15 cellular contexts compared by ENCODE assay signal in the genomic region with DNA sequence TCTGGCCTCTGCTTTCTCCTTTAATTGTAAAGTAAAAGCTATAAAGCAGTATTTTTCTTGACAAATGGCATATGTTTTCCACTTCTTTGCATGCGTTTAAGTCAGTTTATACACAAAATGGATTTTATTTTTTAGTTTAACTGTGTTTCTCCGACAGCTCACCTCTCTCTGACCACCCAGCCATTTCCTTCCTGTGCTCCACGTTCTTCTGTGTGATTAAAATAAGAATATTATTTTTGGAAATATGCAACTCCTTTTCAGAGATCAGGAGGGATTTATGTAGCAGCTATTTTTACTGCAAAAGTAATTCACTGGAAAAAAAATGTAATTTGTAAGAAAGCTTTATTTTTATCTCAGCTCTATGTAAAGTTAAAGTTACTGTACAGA. TPM values are rescaled to one million over a fixed set of nuclear protein-coding genes. Genes with fewer than 3 reads are reported as not detected.
DNase-seq lines count a peak whose midpoint lies in the region; ATAC-seq and TF ChIP-seq lines count a peak whose summit lies in the region.
"Had no signal": no experiment of that assay in that cellular context is flagged by ENCODE, and none has a peak within 500 bp of the region (broad histone marks: within the 10 kb centered on the region; RNA-seq: fewer than 3 reads in every experiment).

No MANE protein-coding gene starts in this region.

- H3K4me1 ChIP-seq in Peyer's patch (peaks cover 0 to 55% (median 10%) of the 10 kb centered on the region in 4 donors), tibial artery (peaks cover 0 to 66% (median 42%) of the 10 kb centered on the region in 4 donors)
- H3K4me1 ChIP-seq in CD4-positive, alpha-beta memory T cell (ENCODE audit: insufficient read depth, low read length) = no peaks in the 10 kb centered on the region

- H3K27ac Mint-ChIP-seq in CD4-positive, alpha-beta memory T cell = no peak overlapping the region

- CTCF ChIA-PET in CD4-positive, alpha-beta memory T cell (lab: Charles Lee; ENCODE audit: partially characterized antibody) = interaction anchor here (0.9 kb wide), 1 partner anchor 9 kb away, joined by 3 read pairs; no protein-coding TSS in a partner anchor

- no peaks in the 10 kb centered on the region for H3K27me3 Mint-ChIP-seq in CD4-positive, alpha-beta memory T cell
- H3K27me3 Mint-ChIP-seq: naive thymus-derived CD4-positive, alpha-beta T cell had no signal

- ATAC-seq in GM19397 (IDR thresholded peaks at IDR 0.05; ENCODE audit: unreplicated experiment) = no peak
- ATAC-seq: naive thymus-derived CD4-positive, alpha-beta T cell had no signal

- H3K36me3 ChIP-seq in Peyer's patch (peaks cover 0 to 55% (median 8%) of the 10 kb centered on the region in 3 donors), tibial artery (peaks cover 43 to 54% (median 54%) of the 10 kb centered on the region in 3 donors)
- peaks cover 43% of the 10 kb centered on the region for H3K36me3 ChIP-seq in CD4-positive, alpha-beta memory T cell (ENCODE audit: insufficient read depth, low read length)

- H3K27me3 ChIP-seq in Peyer's patch = no peaks in the 10 kb centered on the region
- H3K27me3 ChIP-seq in dorsolateral prefrontal cortex = no peaks in the 10 kb centered on the region
- H3K27me3 ChIP-seq in tibial artery = no peaks in the 10 kb centered on the region
- H3K27me3 ChIP-seq in CD4-positive, alpha-beta memory T cell (ENCODE audit: insufficient read depth, low read length) = no peaks in the 10 kb centered on the region

- TF ChIP-seq CTCF in Peyer's patch (IDR thresholded peaks at IDR 0.05) (no peak), dorsolateral prefrontal cortex (IDR thresholded peaks at IDR 0.05 in 54 of 56, conservative IDR thresholded peaks at IDR 0.05 in 2 of 56; ENCODE audit: low read depth in 1 of 56, partially characterized antibody in 56 of 56) (no peak), tibial artery (IDR thresholded peaks at IDR 0.05) (no peak)

- peaks cover 0 to 13% (median 9%) of the 10 kb centered on the region in 8 donors for H3K9me3 Mint-ChIP-seq in CD4-positive, alpha-beta memory T cell

- DNase-seq in Peyer's patch = no peak
- DNase-seq in dorsolateral prefrontal cortex = no peak
- DNase-seq in lung microvascular endothelial cell (ENCODE audit: low read depth in 2 of 2) = peak; percentile 14 to 51
- no peak for DNase-seq in tibial artery
- no peak for DNase-seq in CD4-positive, alpha-beta memory T cell
- DNase-seq in hypothalamus (lab: John Stamatoyannopoulos, UW) = no peak
- DNase-seq: activated CD4-positive, CD25-positive, alpha-beta regulatory T cell treated with anti-CD3 and anti-CD28 coated beads, Interleukin-2, amount 50 U/mL, for 72 hours; activated CD8-positive, alpha-beta memory T cell treated with anti-CD3 and anti-CD28 coated beads, Interleukin-2, amount 50 U/mL, for 48 hours; activated naive CD4-positive, alpha-beta T cell treated with anti-CD3 and anti-CD28 coated beads, Interleukin-2, amount 50 U/mL, for 16 hours; naive thymus-derived CD4-positive, alpha-beta T cell; NCI-H2029; NCI-H774; RPMI8226; stimulated activated CD4-positive, alpha-beta T cell treated with anti-CD3 and anti-CD28 coated beads, Interleukin-2, amount 100 ng/mL, for 24 hours had no signal

- H3K36me3 Mint-ChIP-seq in CD4-positive, alpha-beta memory T cell = peaks cover 56 to 58% of the 10 kb centered on the region in 2 donors

- no peak for TF ChIP-seq POLR2A in Peyer's patch (IDR thresholded peaks at IDR 0.05)

- no peaks in the 10 kb centered on the region for H3K4me1 Mint-ChIP-seq in CD4-positive, alpha-beta memory T cell
- H3K4me1 Mint-ChIP-seq: naive thymus-derived CD4-positive, alpha-beta T cell had no signal

- POLR2A ChIA-PET in CD4-positive, alpha-beta memory T cell (lab: Charles Lee; ENCODE audit: partially characterized antibody) = no interaction called here

- H3K4me3 ChIP-seq in Peyer's patch (no peak overlapping the region), dorsolateral prefrontal cortex (no peak overlapping the region), tibial artery (peak overlapping the region in 1 of 2 donors; percentile 18)
- H3K4me3 ChIP-seq in CD4-positive, alpha-beta memory T cell (ENCODE audit: low read length in 2 of 2) = no peak overlapping the region

- intact Hi-C loops in dorsolateral prefrontal cortex (cut with DNase I) (no loop called here), tibial artery (cut with DNase I; ENCODE audit: low total_unique reads) (no loop called here)
- intact Hi-C loops in CD4-positive, alpha-beta memory T cell (cut with micrococcal nuclease) = no loop called here

- no peak overlapping the region for H3K4me3 Mint-ChIP-seq in CD4-positive, alpha-beta memory T cell
- H3K4me3 Mint-ChIP-seq: naive thymus-derived CD4-positive, alpha-beta T cell had no signal

- H3K9me3 ChIP-seq in Peyer's patch (no peaks in the 10 kb centered on the region), tibial artery (no peaks in the 10 kb centered on the region)
- no peaks in the 10 kb centered on the region for H3K9me3 ChIP-seq in CD4-positive, alpha-beta memory T cell (ENCODE audit: control insufficient read depth in 1 of 2, low read length in 2 of 2)

- H3K27ac ChIP-seq in Peyer's patch (peak overlapping the region; percentile 31 to 83 (median 67)), dorsolateral prefrontal cortex (peak overlapping the region in 48 of 59 donors; percentile 22 to 83 (median 65)), tibial artery (peak overlapping the region; percentile 82 to 86)
- no peak overlapping the region for H3K27ac ChIP-seq in CD4-positive, alpha-beta memory T cell (ENCODE audit: low read depth, low read length)

RNA-seq across cellular contexts. Expression of a gene that starts 18.0 kb away (rescaled TPM):
- total RNA-seq in Peyer's patch = 100 to 1,000 TPM; 127 to 186 (median 147) TPM
- total RNA-seq in dorsolateral prefrontal cortex = 100 to 1,000 TPM in 86 of 120 experiments, 10 to 100 TPM in 34; 47.9 to 194 (median 111) TPM
- 20.2 and 29.4 TPM in 2 replicates for total RNA-seq in lung microvascular endothelial cell
- total RNA-seq in CD4-positive, alpha-beta memory T cell = 10 to 100 TPM; 14.6 to 15.2 TPM
- 1 to 10 TPM; 3.0 to 8.6 TPM for polyA plus RNA-seq in CD4-positive, alpha-beta memory T cell

Comparison
In these comparisons a context has a peak if more than half of its experiments do, and no peak if none do; other contexts are left out.
1. DNase-seq: peak in lung microvascular endothelial cell (2 of 2); none in Peyer's patch (0 of 3), dorsolateral prefrontal cortex (0 of 10), tibial artery (0 of 2), CD4-positive, alpha-beta memory T cell (0 of 5) and hypothalamus (0 of 51).